Comparison of ENCODE assay signal across 8 cellular contexts in the genomic region with DNA sequence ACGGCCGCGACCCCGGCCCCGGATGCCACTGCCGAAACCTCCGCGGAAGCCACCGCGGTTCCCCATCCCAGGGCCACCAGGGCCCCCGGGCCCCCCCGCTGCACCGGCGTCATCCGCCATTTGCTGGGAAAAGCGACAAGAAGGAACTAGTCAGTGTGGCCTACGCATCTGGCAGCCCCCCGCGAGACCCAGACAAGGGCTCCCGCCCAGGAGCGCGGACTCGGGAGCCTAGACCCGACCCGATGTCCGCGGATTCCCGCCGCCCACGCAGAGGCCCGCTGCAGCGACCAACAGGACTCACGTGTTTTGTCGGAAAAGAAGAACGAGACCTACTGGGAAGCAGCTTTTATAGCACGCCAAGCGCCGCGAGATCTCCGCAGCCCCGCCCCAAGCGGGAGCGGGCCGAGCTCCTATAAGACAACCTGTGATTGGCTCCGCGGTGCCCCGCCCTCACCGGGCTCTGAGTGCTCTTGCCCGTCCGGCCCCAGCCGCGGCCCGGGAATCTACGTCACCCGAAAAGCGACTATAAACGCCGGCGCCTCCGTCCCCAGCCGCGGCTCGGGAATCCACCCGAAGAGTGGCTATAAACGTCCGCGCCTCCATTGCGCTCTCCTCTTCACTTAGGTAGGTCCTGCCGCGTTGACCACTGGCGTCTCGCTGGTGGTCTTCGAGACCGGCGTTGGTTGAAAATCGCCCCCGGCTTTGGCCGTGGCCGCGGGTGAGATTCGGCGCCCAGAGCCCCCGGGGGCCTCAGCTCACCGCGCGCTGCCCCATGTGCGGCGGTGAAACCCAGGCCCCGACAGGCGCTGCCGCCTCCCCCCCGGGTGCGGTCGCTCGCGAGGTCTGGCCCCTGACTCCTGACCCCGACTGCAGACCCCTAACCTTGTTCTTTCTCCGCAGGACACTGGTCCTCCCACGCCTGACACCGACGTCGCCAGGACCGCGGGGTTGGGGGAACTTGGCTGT. TPM values are rescaled to one million over a fixed set of nuclear protein-coding genes. Genes with fewer than 3 reads are reported as not detected.
DNase-seq lines count a peak whose midpoint lies in the region; ATAC-seq, FAIRE-seq and TF ChIP-seq lines count a peak whose summit lies in the region.

A gene (minus strand): TSS at position 321 of the 966 bp plus-strand sequence. CDS start 201 bp downstream, at position 120.

- TF ChIP-seq CTCF in adrenal gland (IDR thresholded peaks at IDR 0.05), result peak in 1 of 6 experiments; percentile 14
- TF ChIP-seq CTCF in upper lobe of left lung (IDR thresholded peaks at IDR 0.05), result peak in 2 of 6 experiments; percentile 7 to 31

- H3K4me3 ChIP-seq in adrenal gland (peak within 1 kb of the TSS; percentile 72 to 92 (median 90)), upper lobe of left lung (peak within 1 kb of the TSS; percentile 85 to 91 (median 88))

- H3K27me3 ChIP-seq in adrenal gland (no peaks in the 10 kb centered on the region), upper lobe of left lung (no peaks in the 10 kb centered on the region)

- TF ChIP-seq POLR2A in GM12891 (IDR thresholded peaks at IDR 0.05; ENCODE audit: low read depth, low read length), result peak; percentile 100
- peak; percentile 95 to 96 for TF ChIP-seq POLR2A in adrenal gland (IDR thresholded peaks at IDR 0.05)
- peak; percentile 79 to 99 (median 91) for TF ChIP-seq POLR2A in upper lobe of left lung (IDR thresholded peaks at IDR 0.05)

- WGBS in adrenal gland, 4 donors, result 0 to 1% (median 1%) methylated on average over 10 to 104 of the region's 104 CpGs
- WGBS in upper lobe of left lung, 2 donors, result 0 to 1% methylated on average over 3 to 60 of the region's 104 CpGs

- ATAC-seq in HG02852 (IDR thresholded peaks at IDR 0.05; ENCODE audit: unreplicated experiment) (peak; percentile 79), upper lobe of left lung (ENCODE audit: low FRiP score in 2 of 2) (peak; percentile 97 to 99)

- DNase-seq in GM12891 (ENCODE audit: insufficient read length, low spot score) (peak; percentile 100), NCI-H146 (lab: John Stamatoyannopoulos, UW) (peak; percentile 100), T-helper 1 cell (peak; percentile 97 to 99 (median 99)), adrenal gland (peak; percentile 98 to 100 (median 100)), cardiac septum (ENCODE audit: low spot score) (peak; percentile 100), posterior cingulate gyrus (peak; percentile 98 to 100 (median 99)), upper lobe of left lung (peak; percentile 99 to 100)

- H3K36me3 ChIP-seq in adrenal gland (replicated peaks in 1 of 2) (peaks cover 0 to 23% of the 10 kb centered on the region in 2 donors), upper lobe of left lung (peaks cover 14 to 34% (median 23%) of the 10 kb centered on the region in 4 donors)

- FAIRE-seq in GM12891 (lab: Jason Lieb, UNC), result peak; percentile 85

- H3K9me3 ChIP-seq in adrenal gland (replicated peaks in 1 of 3) (no peaks in the 10 kb centered on the region), upper lobe of left lung (no peaks in the 10 kb centered on the region)

- TF ChIP-seq EP300 in upper lobe of left lung (IDR thresholded peaks at IDR 0.05), result peak in 1 of 4 donors; percentile 63

- peaks cover 10 to 29% of the 10 kb centered on the region in 2 donors for H3K4me1 ChIP-seq in adrenal gland (replicated peaks in 1 of 2)
- H3K4me1 ChIP-seq in upper lobe of left lung, result peaks cover 26 to 45% (median 30%) of the 10 kb centered on the region in 4 donors

- peak within 1 kb of the TSS; percentile 92 to 98 (median 95) for H3K27ac ChIP-seq in adrenal gland
- peak within 1 kb of the TSS; percentile 98 to 100 (median 98) for H3K27ac ChIP-seq in upper lobe of left lung

- intact Hi-C loops in adrenal gland (cut with DNase I), result no loop called here
- intact Hi-C loops in cardiac septum (cut with DNase I), result no loop called here
- intact Hi-C loops in posterior cingulate gyrus (cut with DNase I), result loop anchor here (5.0 kb wide), 1 partner anchor 192 kb away; a partner anchor contains a TSS

TF ChIP-seq in GM12891, 5 proteins besides CTCF, POLR2A, EP300 and RAD21:
- no peak for TF ChIP-seq PAX5 (IDR thresholded peaks at IDR 0.05; ENCODE audit: insufficient read depth, low read length, severe bottlenecking)
- no peak for TF ChIP-seq SPI1 (IDR thresholded peaks at IDR 0.05; ENCODE audit: low read depth, low read length)
- peak; percentile 97 for TF ChIP-seq POU2F2 (IDR thresholded peaks at IDR 0.05; ENCODE audit: low read depth, low read length)
- TF ChIP-seq POLR2AphosphoS5 (IDR thresholded peaks at IDR 0.05; ENCODE audit: low read depth, low read length), result peak; percentile 100
- TF ChIP-seq TAF1 (IDR thresholded peaks at IDR 0.05; ENCODE audit: low read depth, low read length), result peak; percentile 100

RNA-seq across cellular contexts. Expression of the gene that starts here (rescaled TPM):
- polyA plus RNA-seq in GM12891 (2012; ENCODE audit: low read depth, missing spikeins), result 7,809 TPM
- total RNA-seq in adrenal gland (1,000 to 10,000 TPM; 1,192 to 2,338 (median 1,739) TPM), cardiac septum (702 TPM), upper lobe of left lung (1,000 to 10,000 TPM; 1,128 to 1,943 (median 1,579) TPM)
- 1,000 to 10,000 TPM; 1,045 to 4,016 (median 2,050) TPM for polyA plus RNA-seq in adrenal gland

Comparison
In these comparisons a context has a peak if more than half of its experiments do, and no peak if none do; other contexts are left out.
1. Peak in every context shown above with its lines: DNase-seq, ATAC-seq, H3K4me3 ChIP-seq and H3K27ac ChIP-seq.